Comparison of ENCODE assay signal across 39 cellular contexts in the genomic region with DNA sequence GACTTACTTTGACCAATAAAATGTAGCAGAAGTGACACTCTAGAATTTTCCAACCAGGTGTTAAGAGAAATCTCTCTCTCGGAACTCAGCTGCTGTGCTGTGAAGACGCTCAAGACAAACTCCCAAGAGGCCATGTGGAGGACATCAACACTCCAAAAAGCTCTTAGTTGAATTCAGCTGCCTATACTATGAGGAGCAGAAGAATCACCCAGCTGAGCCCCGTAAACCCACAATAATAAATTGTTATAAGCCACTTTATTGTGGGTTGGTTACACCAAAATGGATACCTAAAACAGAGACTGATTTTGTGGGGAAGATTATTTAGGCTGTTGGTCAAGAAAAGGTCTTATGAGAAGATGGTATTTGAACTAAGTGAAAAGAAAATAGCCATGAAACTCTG. TPM values are rescaled to one million over a fixed set of nuclear protein-coding genes. Genes with fewer than 3 reads are reported as not detected.
"Had no signal": no experiment of that assay in that cellular context is flagged by ENCODE, and none has a peak within 500 bp of the region (broad histone marks: within the 10 kb centered on the region; RNA-seq: fewer than 3 reads in every experiment).

No MANE protein-coding gene starts in this region.

- H3K4me3 ChIP-seq: MG63 had no signal

- H3K9me3 ChIP-seq: MG63 had no signal

- H3K27me3 ChIP-seq: MG63 had no signal

- DNase-seq: Karpas-422, Kasumi-1, MG63, MM.1S, MV-4-11, NCI-H1048, NCI-H1092, NCI-H1092 treated with DMSO at 0.1 percent for 48 hours, NCI-H1105, NCI-H1105 treated with DMSO at 0.1 percent for 48 hours, NCI-H1417, NCI-H1417 treated with DMSO at 0.1 percent for 48 hours, NCI-H1436, NCI-H1436 treated with DMSO at 0.1 percent for 48 hours, NCI-H146, NCI-H1694, NCI-H1694 treated with DMSO at 0.1 percent for 48 hours, NCI-H187, NCI-H187 treated with DMSO at 0.1 percent for 48 hours, NCI-H1930, NCI-H2029, NCI-H2029 treated with DMSO at 0.1 percent for 48 hours, NCI-H2081, NCI-H2081 treated with DMSO at 0.1 percent for 48 hours, NCI-H2107, NCI-H2171, NCI-H2171 treated with DMSO at 0.1 percent for 48 hours, NCI-H2227 treated with DMSO at 0.1 percent for 48 hours, NCI-H226, NCI-H345, NCI-H446, NCI-H446 treated with DMSO at 0.1 percent for 48 hours, NCI-H510A, NCI-H510A treated with DMSO at 0.1 percent for 48 hours, NCI-H524 had no signal

- H3K36me3 ChIP-seq: MG63 had no signal

RNA-seq across cellular contexts. Expression of a gene that starts 44.1 kb away (rescaled TPM):
- total RNA-seq: LHCN-M2, M059J, MCF 10A, NCI-H460 had no signal
